ENCODE assay signal across 1 cellular context in genomic region chr3:157516928-157517327, GRCh38.
TF ChIP-seq lines count a peak whose summit lies in the region.

No MANE protein-coding gene starts in this region.

TF ChIP-seq in HEK293, 187 proteins besides CTCF, POLR2A, EP300 and RAD21 (continued from another document):
- TF ChIP-seq ZBTB49 (tag by site-specific recombination; IDR thresholded peaks at IDR 0.05; ENCODE audit: low read depth) (no peak), ZNF501 (tag by site-specific recombination; IDR thresholded peaks at IDR 0.05) (no peak), GLI2 (tag by site-specific recombination; IDR thresholded peaks at IDR 0.05; ENCODE audit: borderline replicate concordance, low read depth) (no peak), PRDM6 (tag by site-specific recombination; IDR thresholded peaks at IDR 0.05) (no peak)
